In the genomic region with DNA sequence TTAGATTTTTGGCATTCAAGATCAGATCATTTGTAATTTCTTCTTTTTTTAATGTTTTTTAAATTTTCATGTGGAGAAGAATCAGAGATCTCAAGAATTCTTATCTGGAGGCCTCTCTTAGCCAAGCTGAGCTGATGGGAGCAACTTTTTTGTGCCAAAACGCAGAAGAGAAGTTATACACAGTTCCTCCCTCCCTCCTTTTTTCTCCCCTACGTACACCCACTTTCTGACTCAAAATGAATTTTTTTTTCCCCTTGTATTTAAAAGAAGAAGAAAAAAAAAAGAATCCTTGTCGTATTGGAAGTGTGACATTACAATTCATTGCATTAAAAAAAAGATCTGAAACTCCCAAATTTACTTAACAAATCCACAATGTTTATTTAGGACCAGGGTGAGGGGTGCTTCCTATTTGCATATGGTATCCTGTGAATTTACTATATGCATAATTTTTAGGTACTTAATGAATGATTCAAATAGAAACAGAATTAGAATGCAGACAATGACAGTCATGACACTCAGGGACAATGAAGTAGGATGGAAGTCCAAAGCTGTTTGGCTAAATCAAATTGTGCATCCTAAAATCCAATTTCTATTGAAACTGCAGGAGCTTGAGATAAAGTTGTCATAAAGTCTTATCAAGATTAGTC, we compare ENCODE assay signal across 1 cellular context.
TF ChIP-seq lines count a peak whose summit lies in the region.

No MANE protein-coding gene starts in this region.

TF ChIP-seq in SK-N-SH treated with all-trans-retinoic acid at 6 μM for 48 hours, 23 proteins besides CTCF, POLR2A, EP300 and RAD21 (continued from another document):
- TF ChIP-seq TSHZ2 (CRISPR knock-in tag; IDR thresholded peaks at IDR 0.05) (no peak), ZC3H10 (CRISPR knock-in tag; IDR thresholded peaks at IDR 0.05) (no peak), PPARA (CRISPR knock-in tag; IDR thresholded peaks at IDR 0.05; ENCODE audit: borderline replicate concordance) (no peak), ZNF565 (CRISPR knock-in tag; conservative IDR thresholded peaks at IDR 0.05; ENCODE audit: low read depth) (no peak), TCF4 (CRISPR knock-in tag; IDR thresholded peaks at IDR 0.05; ENCODE audit: borderline replicate concordance) (no peak), ZNF70 (CRISPR knock-in tag; IDR thresholded peaks at IDR 0.05) (no peak), GLIS3 (CRISPR knock-in tag; IDR thresholded peaks at IDR 0.05) (no peak), ZFP30 (CRISPR knock-in tag; IDR thresholded peaks at IDR 0.05) (no peak), ESRRG (CRISPR knock-in tag; IDR thresholded peaks at IDR 0.05) (no peak), RARB (CRISPR knock-in tag; IDR thresholded peaks at IDR 0.05) (no peak), BACH2 (CRISPR knock-in tag; IDR thresholded peaks at IDR 0.05; ENCODE audit: borderline replicate concordance) (no peak)
